Comparison of ENCODE assay signal across 9 cellular contexts in genomic region chr14:23694085-23694975, GRCh38. TPM values are rescaled to one million over a fixed set of nuclear protein-coding genes. Genes with fewer than 3 reads are reported as not detected.
DNase-seq lines count a peak whose midpoint lies in the region; ATAC-seq, FAIRE-seq and TF ChIP-seq lines count a peak whose summit lies in the region.
"Had no signal": no experiment of that assay in that cellular context is flagged by ENCODE, and none has a peak within 500 bp of the region (broad histone marks: within the 10 kb centered on the region; RNA-seq: fewer than 3 reads in every experiment).

No MANE protein-coding gene starts in this region.

- no peaks in the 10 kb centered on the region for H3K79me1 ChIP-seq in H1 (ENCODE audit: low read depth, low read length)

- no peak overlapping the region for H2BK15ac ChIP-seq in H1 (ENCODE audit: low read length)

- peak overlapping the region; percentile 46 for H2BK5ac ChIP-seq in H1 (ENCODE audit: low read depth, low read length)

- no peak overlapping the region for H2BK120ac ChIP-seq in H1 (replicated peaks; ENCODE audit: low read depth, low read length)

- no peak for TF ChIP-seq RAD21 in H1 (IDR thresholded peaks at IDR 0.05 in 1 of 2, conservative IDR thresholded peaks at IDR 0.05 in 1 of 2; ENCODE audit: low read depth in 2 of 2, low read length in 2 of 2)

- no peak overlapping the region for H3K14ac ChIP-seq in H1 (ENCODE audit: insufficient read length)

- no peak for TF ChIP-seq CTCF in NB4 (IDR thresholded peaks at IDR 0.05; ENCODE audit: low read depth, low read length)
- TF ChIP-seq CTCF in H1 (IDR thresholded peaks at IDR 0.05; ENCODE audit: control extremely low read depth in 1 of 3, insufficient read depth in 1 of 3, low read depth in 1 of 3, low read length in 3 of 3): no peak
- no peak for TF ChIP-seq CTCF in sigmoid colon (IDR thresholded peaks at IDR 0.05)

- POLR2A ChIA-PET in H1 (lab: Charles Lee; ENCODE audit: partially characterized antibody): interaction anchor here (0.5 to 3.5 kb wide), 28 partner anchors 9 to 340 kb away, joined by 3 to 28 read pairs (median 4); no protein-coding TSS in a partner anchor

- no peaks in the 10 kb centered on the region; the same call in 1 of the 2 replicates for H3K23me2 ChIP-seq in H1 (ENCODE audit: low read depth, low read length)

- peak; percentile 4 for DNase-seq in GF-D8 (lab: John Stamatoyannopoulos, UW)
- DNase-seq in NB4 (ENCODE audit: low read depth): peak; percentile 65
- peak in 1 of 2 experiments; percentile 52 for DNase-seq in H1 (ENCODE audit: low read depth in 1 of 2, low spot score in 2 of 2)
- peak; percentile 9 for DNase-seq in myocyte (ENCODE audit: low read depth)
- no peak for DNase-seq in sigmoid colon
- no peak for DNase-seq in NK-92 (lab: John Stamatoyannopoulos, UW; ENCODE audit: unreplicated experiment)
- DNase-seq: activated CD4-positive, alpha-beta T cell treated with anti-CD3 and anti-CD28 coated beads for 4 hours had no signal

- FAIRE-seq in H1 (lab: Jason Lieb, UNC): no peak

- H2BK12ac ChIP-seq in H1 (ENCODE audit: low read depth, low read length): peak overlapping the region; percentile 32

- CTCF ChIA-PET in H1 (lab: Charles Lee; ENCODE audit: partially characterized antibody): interaction anchor here (0.6 to 3.1 kb wide), 9 partner anchors 13 to 236 kb away, joined by 3 to 13 read pairs (median 3); no protein-coding TSS in a partner anchor

- no peak overlapping the region for H3K27ac ChIP-seq in H1 (ENCODE audit: low read depth, low read length)
- no peak overlapping the region for H3K27ac ChIP-seq in sigmoid colon

- H3K27me3 ChIP-seq in H1 (replicated peaks in 1 of 4; ENCODE audit: control insufficient read depth in 3 of 4, extremely low read depth in 1 of 4, insufficient read depth in 3 of 4, low read length in 3 of 4) (no peaks in the 10 kb centered on the region; a peak in 1 of 7 replicates), sigmoid colon (no peaks in the 10 kb centered on the region)

- peak overlapping the region; percentile 75 for H4K91ac ChIP-seq in H1 (replicated peaks; ENCODE audit: insufficient read length, low read length)

- H2BK20ac ChIP-seq in H1 (ENCODE audit: low read length): peak overlapping the region; percentile 9

- peaks cover 11 to 18% (median 14%) of the 10 kb centered on the region in 4 experiments; a peak in 6 of 7 replicates for H3K4me1 ChIP-seq in H1 (replicated peaks in 1 of 4; ENCODE audit: control insufficient read depth in 3 of 4, insufficient read depth in 4 of 4, low read length in 3 of 4)
- peaks cover 4 to 24% (median 21%) of the 10 kb centered on the region in 4 donors for H3K4me1 ChIP-seq in sigmoid colon

- TF ChIP-seq EP300 in H1 (IDR thresholded peaks at IDR 0.05; ENCODE audit: borderline replicate concordance in 1 of 2, low read depth in 2 of 2, low read length in 2 of 2) (no peak), sigmoid colon (IDR thresholded peaks at IDR 0.05) (no peak)

- H4K20me1 ChIP-seq in H1 (replicated peaks in 1 of 2; ENCODE audit: control insufficient read depth in 1 of 2, insufficient read depth in 2 of 2, low read length in 2 of 2): no peaks in the 10 kb centered on the region

- ATAC-seq in GM21360 (IDR thresholded peaks at IDR 0.05; ENCODE audit: unreplicated experiment): no peak
- no peak for ATAC-seq in HG03442 (IDR thresholded peaks at IDR 0.05; ENCODE audit: unreplicated experiment)

- peak overlapping the region; percentile 55 to 60 for H3K4me2 ChIP-seq in H1 (ENCODE audit: insufficient read depth in 1 of 2, low read depth in 2 of 2, low read length in 2 of 2)

- no peak overlapping the region for H3K56ac ChIP-seq in H1 (replicated peaks; ENCODE audit: insufficient read length, low read depth, low read length)

- H3K79me2 ChIP-seq in H1 (ENCODE audit: control insufficient read depth in 1 of 2, insufficient read depth in 2 of 2, low read length in 2 of 2): no peaks in the 10 kb centered on the region

- no peak overlapping the region for H4K5ac ChIP-seq in H1 (ENCODE audit: insufficient read length, low read depth, low read length)

- H2AK5ac ChIP-seq in H1 (ENCODE audit: low read depth, low read length): no peak overlapping the region; the same call in 1 of the 2 replicates

- H3K4me3 ChIP-seq in NB4 (ENCODE audit: low read depth, low read length): no peak overlapping the region
- peak overlapping the region in 2 of 4 experiments; percentile 19 to 51; a peak in 3 of 8 replicates for H3K4me3 ChIP-seq in H1 (ENCODE audit: extremely low read depth in 1 of 4, insufficient read depth in 2 of 4, low read depth in 3 of 4, low read length in 4 of 4)
- H3K4me3 ChIP-seq in sigmoid colon: no peak overlapping the region

- H3K36me3 ChIP-seq in H1 (ENCODE audit: control insufficient read depth in 2 of 4, insufficient read depth in 4 of 4, low read length in 3 of 4): no peaks in the 10 kb centered on the region
- H3K36me3 ChIP-seq in sigmoid colon: no peaks in the 10 kb centered on the region

- intact Hi-C loops in sigmoid colon (cut with DNase I): no loop called here

- H4K8ac ChIP-seq in H1 (ENCODE audit: extremely low read depth, insufficient read depth, low read length): no peak overlapping the region

- H3K9me3 ChIP-seq in H1 (ENCODE audit: insufficient read depth in 2 of 2, low read depth in 1 of 2, low read length in 1 of 2) (peaks cover 11 to 28% of the 10 kb centered on the region in 2 experiments), sigmoid colon (no peaks in the 10 kb centered on the region)

- H3K9ac ChIP-seq in H1 (replicated peaks in 1 of 4; ENCODE audit: extremely low read depth in 1 of 4, low read depth in 3 of 4, low read length in 3 of 4): peak overlapping the region in 1 of 4 experiments; percentile 1; a peak in 1 of 7 replicates

- H3K18ac ChIP-seq in H1 (ENCODE audit: extremely low read depth, low read length): peak overlapping the region; percentile 0; the same call in 1 of the 2 replicates

- WGBS in H1 (ENCODE audit: extremely low coverage in 1 of 2, insufficient coverage in 1 of 2, insufficient read length in 1 of 2, insufficient replicate concordance in 2 of 2, low coverage in 1 of 2, low lambda C conversion rate in 2 of 2, missing lambda C conversion rate in 1 of 2), 2 experiments: 33% methylated on average over 9 of the region's 9 CpGs; no CpG with 5 or more reads in 1 of the 2 experiments
- WGBS in sigmoid colon, 2 donors: 36 to 37% methylated on average over 9 of the region's 9 CpGs

- no peak overlapping the region for H3K4ac ChIP-seq in H1 (replicated peaks; ENCODE audit: insufficient read length, low read depth, low read length)

- peak overlapping the region; percentile 54; the same call in 1 of the 2 replicates for H2AFZ ChIP-seq in H1 (ENCODE audit: low read length)

- TF ChIP-seq POLR2A in NB4 (IDR thresholded peaks at IDR 0.05; ENCODE audit: extremely low read depth, insufficient read length): no peak
- peak in 1 of 2 experiments; percentile 51; a peak in 1 of 3 replicates for TF ChIP-seq POLR2A in H1 (IDR thresholded peaks at IDR 0.05; ENCODE audit: control extremely low read depth in 1 of 2, low read depth in 2 of 2, low read length in 2 of 2)
- no peak for TF ChIP-seq POLR2A in sigmoid colon (IDR thresholded peaks at IDR 0.05)

- H3K23ac ChIP-seq in H1 (ENCODE audit: insufficient read length): no peak overlapping the region

TF ChIP-seq in H1, 55 proteins besides CTCF, POLR2A, EP300 and RAD21:
- no peak for TF ChIP-seq CTBP2 (IDR thresholded peaks at IDR 0.05; ENCODE audit: borderline replicate concordance, insufficient read depth, insufficient read length, low read length)
- no peak for TF ChIP-seq POU5F1 (IDR thresholded peaks at IDR 0.05; ENCODE audit: low read depth, low read length)
- no peak for TF ChIP-seq CHD1 (IDR thresholded peaks at IDR 0.05; ENCODE audit: low read depth, low read length)
- TF ChIP-seq ASH2L (IDR thresholded peaks at IDR 0.05; ENCODE audit: low read length): peak; percentile 37
- TF ChIP-seq KDM5A (IDR thresholded peaks at IDR 0.05; ENCODE audit: low read length): no peak
- no peak for TF ChIP-seq BRCA1 (IDR thresholded peaks at IDR 0.05; ENCODE audit: low read depth, low read length)
- peak; percentile 97 for TF ChIP-seq CEBPB (IDR thresholded peaks at IDR 0.05; ENCODE audit: low read depth, low read length)
- 0 out of 2 replicates have a peak, but pooled peaks have one; percentile 17 for TF ChIP-seq TAF1 (IDR thresholded peaks at IDR 0.05; ENCODE audit: low read depth, low read length)
- no peak for TF ChIP-seq CREB1 (IDR thresholded peaks at IDR 0.05)
- peak; percentile 66; the same call in 1 of the 2 replicates for TF ChIP-seq TBP (IDR thresholded peaks at IDR 0.05; ENCODE audit: low read depth, low read length)
TF ChIP-seq in H1: peak in this region for 4.

RNA-seq across cellular contexts. Expression of gene DHRS2, which starts 58.2 kb away (rescaled TPM):
- total RNA-seq in H1 (2021; fragmentation: NEBNext Ultra II Directional; extraction: Animal tissue kit (Norgen Biotek cat#: 25700)): 0.44 and 1.1 TPM in 2 replicates
- 3.5 and 4.4 TPM in 2 replicates for polyA plus RNA-seq in H1 (2011; rRNA removed)
- polyA plus RNA-seq in H1 (2011; cell fraction: cytosol; rRNA removed): 6.2 TPM
- 5.7 TPM for polyA plus RNA-seq in H1 (2011; cell fraction: nucleus; rRNA removed)
- polyA plus RNA-seq in H1 (2012, experiment 1 of 2): 0.91 to 2.7 TPM (median 1.8 TPM) in 4 replicates
- polyA plus RNA-seq in H1 (2012, experiment 2 of 2): 0.72 TPM
- 1.5 TPM for polyA plus RNA-seq in H1 (2013, experiment 1 of 2)
- 1.2 TPM for polyA plus RNA-seq in H1 (2013, experiment 2 of 2)
- polyA minus RNA-seq in H1 (2011; rRNA and poly(A)+ RNA removed): 4.0 and 4.9 TPM in 2 replicates
- 0.81 TPM for polyA minus RNA-seq in H1 (2011; cell fraction: cytosol; rRNA and poly(A)+ RNA removed)
- polyA minus RNA-seq in H1 (2011; cell fraction: nucleus; rRNA and poly(A)+ RNA removed): 7.5 TPM
- total RNA-seq in myocyte: 0.19 and 1.2 TPM in 2 replicates
- 0.25 TPM for polyA plus RNA-seq in myocyte (2012)
- total RNA-seq in sigmoid colon: not detected
- under 1 TPM in 1 of 3 donors, not detected in 2; 0.54 TPM for polyA plus RNA-seq in sigmoid colon

Comparison
In these comparisons a context has a peak if more than half of its experiments do, and no peak if none do; other contexts are left out.
1. DNase-seq: peak in GF-D8 (single experiment), NB4 (single experiment) and myocyte (single experiment); none in sigmoid colon (single experiment) and NK-92 (single experiment).